1 cellular context compared by ENCODE assay signal in the genomic region with DNA sequence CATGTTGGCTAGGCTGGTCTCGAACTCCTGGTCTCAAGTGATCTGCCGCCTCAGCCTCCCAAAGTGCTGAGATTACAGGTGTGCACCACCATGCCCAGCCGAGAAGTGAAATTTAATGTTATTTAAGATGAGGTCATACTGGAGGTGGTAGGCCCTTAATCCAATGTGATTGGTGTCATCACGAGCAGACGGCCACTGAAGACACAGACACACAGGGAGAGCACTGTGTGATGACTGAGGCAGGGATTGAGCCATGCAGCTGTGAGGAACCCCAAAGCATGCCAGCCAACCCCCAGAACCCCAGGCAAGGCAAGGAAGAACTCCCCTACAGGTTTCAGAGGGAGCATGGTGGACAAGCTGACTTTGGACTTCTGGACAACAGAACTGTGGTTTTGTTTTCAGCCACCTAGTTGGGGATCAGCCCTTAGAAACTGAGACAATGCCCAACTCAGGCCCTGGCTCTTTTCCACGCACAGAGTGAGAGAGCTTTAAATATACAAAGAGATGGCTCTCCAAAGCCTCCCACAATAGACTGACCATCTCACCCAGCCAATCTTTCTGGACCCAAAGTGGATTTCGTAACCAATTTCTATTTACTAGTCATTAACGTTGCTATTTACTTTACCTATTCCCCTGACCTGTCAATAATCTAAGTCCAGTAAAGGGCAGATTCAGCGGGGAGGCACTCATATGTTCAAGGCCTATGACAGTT.
A peak's percentile ranks its signal among the peaks of the same experiment; 100 is the strongest.
TF ChIP-seq lines count a peak whose summit lies in the region.

No MANE protein-coding gene starts in this region.

TF ChIP-seq in HepG2, 621 proteins besides CTCF, POLR2A, EP300 and RAD21 (continued from another document and continues in another):
- TF ChIP-seq, protein P1, sequence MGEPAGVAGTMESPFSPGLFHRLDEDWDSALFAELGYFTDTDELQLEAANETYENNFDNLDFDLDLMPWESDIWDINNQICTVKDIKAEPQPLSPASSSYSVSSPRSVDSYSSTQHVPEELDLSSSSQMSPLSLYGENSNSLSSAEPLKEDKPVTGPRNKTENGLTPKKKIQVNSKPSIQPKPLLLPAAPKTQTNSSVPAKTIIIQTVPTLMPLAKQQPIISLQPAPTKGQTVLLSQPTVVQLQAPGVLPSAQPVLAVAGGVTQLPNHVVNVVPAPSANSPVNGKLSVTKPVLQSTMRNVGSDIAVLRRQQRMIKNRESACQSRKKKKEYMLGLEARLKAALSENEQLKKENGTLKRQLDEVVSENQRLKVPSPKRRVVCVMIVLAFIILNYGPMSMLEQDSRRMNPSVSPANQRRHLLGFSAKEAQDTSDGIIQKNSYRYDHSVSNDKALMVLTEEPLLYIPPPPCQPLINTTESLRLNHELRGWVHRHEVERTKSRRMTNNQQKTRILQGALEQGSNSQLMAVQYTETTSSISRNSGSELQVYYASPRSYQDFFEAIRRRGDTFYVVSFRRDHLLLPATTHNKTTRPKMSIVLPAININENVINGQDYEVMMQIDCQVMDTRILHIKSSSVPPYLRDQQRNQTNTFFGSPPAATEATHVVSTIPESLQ (CRISPR knock-in tag; conservative IDR thresholded peaks at IDR 0.05): no peak
- TF ChIP-seq ZNF878 (CRISPR knock-in tag; IDR thresholded peaks at IDR 0.05) (peak; percentile 98), ZSCAN25 (CRISPR knock-in tag; IDR thresholded peaks at IDR 0.05) (peak; percentile 46; the same call in 1 of the 2 replicates), NCOA1 (CRISPR knock-in tag; IDR thresholded peaks at IDR 0.05) (peak; percentile 92; the same call in 1 of the 2 replicates), RFXAP (CRISPR knock-in tag; IDR thresholded peaks at IDR 0.05; ENCODE audit: borderline replicate concordance) (peak; percentile 93), ZNF839 (CRISPR knock-in tag; IDR thresholded peaks at IDR 0.05; ENCODE audit: borderline replicate concordance) (no peak; the same call in 1 of the 2 replicates), ZNF282 (IDR thresholded peaks at IDR 0.05; ENCODE audit: partially characterized antibody) (no peak), SIN3B (IDR thresholded peaks at IDR 0.05; ENCODE audit: low read length) (no peak), ZNF547 (CRISPR knock-in tag; IDR thresholded peaks at IDR 0.05) (peak; percentile 51; the same call in 1 of the 2 replicates), GMEB1 (CRISPR knock-in tag; IDR thresholded peaks at IDR 0.05; ENCODE audit: borderline replicate concordance) (peak; percentile 65; the same call in 1 of the 2 replicates), MAFF (IDR thresholded peaks at IDR 0.05; ENCODE audit: low read depth, low read length) (peak; percentile 82), FOXC1 (CRISPR knock-in tag; IDR thresholded peaks at IDR 0.05; ENCODE audit: borderline replicate concordance) (no peak), KAT8 (CRISPR knock-in tag; IDR thresholded peaks at IDR 0.05) (peak; percentile 79), ZKSCAN8 (CRISPR knock-in tag; IDR thresholded peaks at IDR 0.05; ENCODE audit: borderline replicate concordance) (0 out of 2 replicates have a peak, but pooled peaks have one; percentile 70), NRL (CRISPR knock-in tag; IDR thresholded peaks at IDR 0.05; ENCODE audit: borderline replicate concordance) (no peak), TBP (CRISPR knock-in tag; IDR thresholded peaks at IDR 0.05) (0 out of 2 replicates have a peak, but pooled peaks have one; percentile 73), ZNF17 (CRISPR knock-in tag; IDR thresholded peaks at IDR 0.05) (no peak), GRHL1 (CRISPR knock-in tag; conservative IDR thresholded peaks at IDR 0.05) (no peak), ZNF674 (CRISPR knock-in tag; IDR thresholded peaks at IDR 0.05; ENCODE audit: low read depth) (no peak), RFX5 (IDR thresholded peaks at IDR 0.05; ENCODE audit: low read depth, low read length) (peak; percentile 69), ZBTB8A (CRISPR knock-in tag; IDR thresholded peaks at IDR 0.05; ENCODE audit: borderline replicate concordance, low read depth) (peak; percentile 79; the same call in 1 of the 2 replicates), U2AF2 (IDR thresholded peaks at IDR 0.05; ENCODE audit: low read depth, low read length) (no peak), BORCS8-MEF2B (CRISPR knock-in tag; IDR thresholded peaks at IDR 0.05) (peak; percentile 49; the same call in 1 of the 2 replicates), THAP8 (CRISPR knock-in tag; IDR thresholded peaks at IDR 0.05; ENCODE audit: borderline replicate concordance) (no peak), ZSCAN29 (CRISPR knock-in tag; conservative IDR thresholded peaks at IDR 0.05) (peak; percentile 88; the same call in 1 of the 2 replicates)
- TF ChIP-seq, protein P2, sequence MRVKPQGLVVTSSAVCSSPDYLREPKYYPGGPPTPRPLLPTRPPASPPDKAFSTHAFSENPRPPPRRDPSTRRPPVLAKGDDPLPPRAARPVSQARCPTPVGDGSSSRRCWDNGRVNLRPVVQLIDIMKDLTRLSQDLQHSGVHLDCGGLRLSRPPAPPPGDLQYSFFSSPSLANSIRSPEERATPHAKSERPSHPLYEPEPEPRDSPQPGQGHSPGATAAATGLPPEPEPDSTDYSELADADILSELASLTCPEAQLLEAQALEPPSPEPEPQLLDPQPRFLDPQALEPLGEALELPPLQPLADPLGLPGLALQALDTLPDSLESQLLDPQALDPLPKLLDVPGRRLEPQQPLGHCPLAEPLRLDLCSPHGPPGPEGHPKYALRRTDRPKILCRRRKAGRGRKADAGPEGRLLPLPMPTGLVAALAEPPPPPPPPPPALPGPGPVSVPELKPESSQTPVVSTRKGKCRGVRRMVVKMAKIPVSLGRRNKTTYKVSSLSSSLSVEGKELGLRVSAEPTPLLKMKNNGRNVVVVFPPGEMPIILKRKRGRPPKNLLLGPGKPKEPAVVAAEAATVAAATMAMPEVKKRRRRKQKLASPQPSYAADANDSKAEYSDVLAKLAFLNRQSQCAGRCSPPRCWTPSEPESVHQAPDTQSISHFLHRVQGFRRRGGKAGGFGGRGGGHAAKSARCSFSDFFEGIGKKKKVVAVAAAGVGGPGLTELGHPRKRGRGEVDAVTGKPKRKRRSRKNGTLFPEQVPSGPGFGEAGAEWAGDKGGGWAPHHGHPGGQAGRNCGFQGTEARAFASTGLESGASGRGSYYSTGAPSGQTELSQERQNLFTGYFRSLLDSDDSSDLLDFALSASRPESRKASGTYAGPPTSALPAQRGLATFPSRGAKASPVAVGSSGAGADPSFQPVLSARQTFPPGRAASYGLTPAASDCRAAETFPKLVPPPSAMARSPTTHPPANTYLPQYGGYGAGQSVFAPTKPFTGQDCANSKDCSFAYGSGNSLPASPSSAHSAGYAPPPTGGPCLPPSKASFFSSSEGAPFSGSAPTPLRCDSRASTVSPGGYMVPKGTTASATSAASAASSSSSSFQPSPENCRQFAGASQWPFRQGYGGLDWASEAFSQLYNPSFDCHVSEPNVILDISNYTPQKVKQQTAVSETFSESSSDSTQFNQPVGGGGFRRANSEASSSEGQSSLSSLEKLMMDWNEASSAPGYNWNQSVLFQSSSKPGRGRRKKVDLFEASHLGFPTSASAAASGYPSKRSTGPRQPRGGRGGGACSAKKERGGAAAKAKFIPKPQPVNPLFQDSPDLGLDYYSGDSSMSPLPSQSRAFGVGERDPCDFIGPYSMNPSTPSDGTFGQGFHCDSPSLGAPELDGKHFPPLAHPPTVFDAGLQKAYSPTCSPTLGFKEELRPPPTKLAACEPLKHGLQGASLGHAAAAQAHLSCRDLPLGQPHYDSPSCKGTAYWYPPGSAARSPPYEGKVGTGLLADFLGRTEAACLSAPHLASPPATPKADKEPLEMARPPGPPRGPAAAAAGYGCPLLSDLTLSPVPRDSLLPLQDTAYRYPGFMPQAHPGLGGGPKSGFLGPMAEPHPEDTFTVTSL (CRISPR knock-in tag; IDR thresholded peaks at IDR 0.05; ENCODE audit: borderline replicate concordance): peak; percentile 98
- TF ChIP-seq, protein P3, sequence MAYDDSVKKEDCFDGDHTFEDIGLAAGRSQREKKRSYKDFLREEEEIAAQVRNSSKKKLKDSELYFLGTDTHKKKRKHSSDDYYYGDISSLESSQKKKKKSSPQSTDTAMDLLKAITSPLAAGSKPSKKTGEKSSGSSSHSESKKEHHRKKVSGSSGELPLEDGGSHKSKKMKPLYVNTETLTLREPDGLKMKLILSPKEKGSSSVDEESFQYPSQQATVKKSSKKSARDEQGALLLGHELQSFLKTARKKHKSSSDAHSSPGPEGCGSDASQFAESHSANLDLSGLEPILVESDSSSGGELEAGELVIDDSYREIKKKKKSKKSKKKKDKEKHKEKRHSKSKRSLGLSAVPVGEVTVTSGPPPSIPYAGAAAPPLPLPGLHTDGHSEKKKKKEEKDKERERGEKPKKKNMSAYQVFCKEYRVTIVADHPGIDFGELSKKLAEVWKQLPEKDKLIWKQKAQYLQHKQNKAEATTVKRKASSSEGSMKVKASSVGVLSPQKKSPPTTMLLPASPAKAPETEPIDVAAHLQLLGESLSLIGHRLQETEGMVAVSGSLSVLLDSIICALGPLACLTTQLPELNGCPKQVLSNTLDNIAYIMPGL (CRISPR knock-in tag; IDR thresholded peaks at IDR 0.05; ENCODE audit: borderline replicate concordance in 1 of 2, low read depth in 1 of 2): peak; percentile 56 to 59; a peak in 2 of 4 replicates
- TF ChIP-seq, protein P4, sequence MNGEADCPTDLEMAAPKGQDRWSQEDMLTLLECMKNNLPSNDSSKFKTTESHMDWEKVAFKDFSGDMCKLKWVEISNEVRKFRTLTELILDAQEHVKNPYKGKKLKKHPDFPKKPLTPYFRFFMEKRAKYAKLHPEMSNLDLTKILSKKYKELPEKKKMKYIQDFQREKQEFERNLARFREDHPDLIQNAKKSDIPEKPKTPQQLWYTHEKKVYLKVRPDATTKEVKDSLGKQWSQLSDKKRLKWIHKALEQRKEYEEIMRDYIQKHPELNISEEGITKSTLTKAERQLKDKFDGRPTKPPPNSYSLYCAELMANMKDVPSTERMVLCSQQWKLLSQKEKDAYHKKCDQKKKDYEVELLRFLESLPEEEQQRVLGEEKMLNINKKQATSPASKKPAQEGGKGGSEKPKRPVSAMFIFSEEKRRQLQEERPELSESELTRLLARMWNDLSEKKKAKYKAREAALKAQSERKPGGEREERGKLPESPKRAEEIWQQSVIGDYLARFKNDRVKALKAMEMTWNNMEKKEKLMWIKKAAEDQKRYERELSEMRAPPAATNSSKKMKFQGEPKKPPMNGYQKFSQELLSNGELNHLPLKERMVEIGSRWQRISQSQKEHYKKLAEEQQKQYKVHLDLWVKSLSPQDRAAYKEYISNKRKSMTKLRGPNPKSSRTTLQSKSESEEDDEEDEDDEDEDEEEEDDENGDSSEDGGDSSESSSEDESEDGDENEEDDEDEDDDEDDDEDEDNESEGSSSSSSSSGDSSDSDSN (CRISPR knock-in tag; IDR thresholded peaks at IDR 0.05): peak; percentile 61; the same call in 1 of the 2 replicates
- TF ChIP-seq, protein P5, sequence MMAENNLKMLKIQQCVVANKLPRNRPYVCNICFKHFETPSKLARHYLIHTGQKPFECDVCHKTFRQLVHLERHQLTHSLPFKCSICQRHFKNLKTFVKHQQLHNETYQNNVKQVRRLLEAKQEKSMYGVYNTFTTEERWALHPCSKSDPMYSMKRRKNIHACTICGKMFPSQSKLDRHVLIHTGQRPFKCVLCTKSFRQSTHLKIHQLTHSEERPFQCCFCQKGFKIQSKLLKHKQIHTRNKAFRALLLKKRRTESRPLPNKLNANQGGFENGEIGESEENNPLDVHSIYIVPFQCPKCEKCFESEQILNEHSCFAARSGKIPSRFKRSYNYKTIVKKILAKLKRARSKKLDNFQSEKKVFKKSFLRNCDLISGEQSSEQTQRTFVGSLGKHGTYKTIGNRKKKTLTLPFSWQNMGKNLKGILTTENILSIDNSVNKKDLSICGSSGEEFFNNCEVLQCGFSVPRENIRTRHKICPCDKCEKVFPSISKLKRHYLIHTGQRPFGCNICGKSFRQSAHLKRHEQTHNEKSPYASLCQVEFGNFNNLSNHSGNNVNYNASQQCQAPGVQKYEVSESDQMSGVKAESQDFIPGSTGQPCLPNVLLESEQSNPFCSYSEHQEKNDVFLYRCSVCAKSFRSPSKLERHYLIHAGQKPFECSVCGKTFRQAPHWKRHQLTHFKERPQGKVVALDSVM (CRISPR knock-in tag; IDR thresholded peaks at IDR 0.05): peak; percentile 84
